1 cellular context compared by ENCODE assay signal in genomic region chr17:39863918-39864746, GRCh38.
A peak's percentile ranks its signal among the peaks of the same experiment; 100 is the strongest.
TF ChIP-seq lines count a peak whose summit lies in the region.

Gene IKZF3 (minus strand): TSS chr17:39864312. CDS start chr17:39864126, 186 bp downstream.

TF ChIP-seq in HepG2, 621 proteins besides CTCF, POLR2A, EP300 and RAD21 (continued from another document and continues in another):
- TF ChIP-seq HNF1A (IDR thresholded peaks at IDR 0.05; ENCODE audit: low read depth) (no peak), HNF1A (CRISPR knock-in tag; IDR thresholded peaks at IDR 0.05; ENCODE audit: borderline replicate concordance) (peak; percentile 67; the same call in 1 of the 2 replicates), ZNF136 (CRISPR knock-in tag; IDR thresholded peaks at IDR 0.05; ENCODE audit: low read depth) (peak; percentile 98), YEATS2 (CRISPR knock-in tag; IDR thresholded peaks at IDR 0.05; ENCODE audit: borderline replicate concordance) (peak; percentile 89; the same call in 1 of the 2 replicates), TFAP4 (IDR thresholded peaks at IDR 0.05; ENCODE audit: borderline replicate concordance, low read depth) (peak; percentile 78; the same call in 1 of the 2 replicates), XBP1 (CRISPR knock-in tag; IDR thresholded peaks at IDR 0.05) (peak; percentile 88; the same call in 1 of the 2 replicates), HNF4G (IDR thresholded peaks at IDR 0.05; ENCODE audit: borderline replicate concordance, low read depth, low read length) (no peak), HNF4G (CRISPR knock-in tag; IDR thresholded peaks at IDR 0.05; ENCODE audit: borderline replicate concordance, low read depth) (no peak), HMGXB3 (CRISPR knock-in tag; IDR thresholded peaks at IDR 0.05; ENCODE audit: borderline replicate concordance) (peak; percentile 83), ZBTB46 (CRISPR knock-in tag; IDR thresholded peaks at IDR 0.05; ENCODE audit: borderline replicate concordance) (no peak), SOX6 (IDR thresholded peaks at IDR 0.05) (no peak), SOX6 (CRISPR knock-in tag; IDR thresholded peaks at IDR 0.05) (peak; percentile 73), ZNF652 (CRISPR knock-in tag; IDR thresholded peaks at IDR 0.05; ENCODE audit: borderline replicate concordance, low read depth) (no peak), ZBTB3 (CRISPR knock-in tag; IDR thresholded peaks at IDR 0.05; ENCODE audit: borderline replicate concordance, low read depth) (0 out of 2 replicates have a peak, but pooled peaks have one; percentile 74), ZNF619 (CRISPR knock-in tag; IDR thresholded peaks at IDR 0.05) (peak; percentile 91), STAT5B (CRISPR knock-in tag; IDR thresholded peaks at IDR 0.05) (0 out of 2 replicates have a peak, but pooled peaks have one; percentile 71), ZBTB7A (CRISPR knock-in tag; IDR thresholded peaks at IDR 0.05) (peak; percentile 89), ZNF180 (CRISPR knock-in tag; IDR thresholded peaks at IDR 0.05; ENCODE audit: borderline replicate concordance, low read depth) (0 out of 2 replicates have a peak, but pooled peaks have one; percentile 51), RBAK (CRISPR knock-in tag; IDR thresholded peaks at IDR 0.05) (no peak), TFE3 (CRISPR knock-in tag; IDR thresholded peaks at IDR 0.05) (peak; percentile 88), ZNF484 (CRISPR knock-in tag; IDR thresholded peaks at IDR 0.05; ENCODE audit: borderline replicate concordance, low read depth) (0 out of 2 replicates have a peak, but pooled peaks have one; percentile 72), BRCA1 (CRISPR knock-in tag; IDR thresholded peaks at IDR 0.05) (peak; percentile 99), ZNF614 (CRISPR knock-in tag; IDR thresholded peaks at IDR 0.05; ENCODE audit: borderline replicate concordance) (peak; percentile 94; the same call in 1 of the 2 replicates), KLF9 (CRISPR knock-in tag; IDR thresholded peaks at IDR 0.05; ENCODE audit: low read depth) (peak; percentile 90; the same call in 1 of the 2 replicates), ZNF230 (CRISPR knock-in tag; IDR thresholded peaks at IDR 0.05) (peak; percentile 97), RBM39 (IDR thresholded peaks at IDR 0.05; ENCODE audit: low read depth, low read length, poor library complexity, severe bottlenecking) (peak; percentile 81), ATF2 (CRISPR knock-in tag; IDR thresholded peaks at IDR 0.05) (peak; percentile 60; the same call in 1 of the 2 replicates), TEF (CRISPR knock-in tag; IDR thresholded peaks at IDR 0.05) (peak; percentile 86; the same call in 1 of the 2 replicates), ZNF274 (CRISPR knock-in tag; IDR thresholded peaks at IDR 0.05) (peak; percentile 99), ZNF17 (CRISPR knock-in tag; IDR thresholded peaks at IDR 0.05) (no peak), ZNF839 (CRISPR knock-in tag; IDR thresholded peaks at IDR 0.05; ENCODE audit: borderline replicate concordance) (peak; percentile 89; the same call in 1 of the 2 replicates), ZNF609 (CRISPR knock-in tag; IDR thresholded peaks at IDR 0.05; ENCODE audit: borderline replicate concordance) (peak; percentile 67; the same call in 1 of the 2 replicates), CREB3 (CRISPR knock-in tag; IDR thresholded peaks at IDR 0.05) (peak; percentile 96), HOXA7 (CRISPR knock-in tag; IDR thresholded peaks at IDR 0.05) (no peak), KDM1A (CRISPR knock-in tag; IDR thresholded peaks at IDR 0.05) (no peak), ZBTB42 (CRISPR knock-in tag; IDR thresholded peaks at IDR 0.05) (peak; percentile 80; the same call in 1 of the 2 replicates), RXRA (CRISPR knock-in tag; IDR thresholded peaks at IDR 0.05) (peak; percentile 79), ATF1 (CRISPR knock-in tag; IDR thresholded peaks at IDR 0.05) (no peak)
